Comparison of ENCODE assay signal across 9 cellular contexts in the genomic region with DNA sequence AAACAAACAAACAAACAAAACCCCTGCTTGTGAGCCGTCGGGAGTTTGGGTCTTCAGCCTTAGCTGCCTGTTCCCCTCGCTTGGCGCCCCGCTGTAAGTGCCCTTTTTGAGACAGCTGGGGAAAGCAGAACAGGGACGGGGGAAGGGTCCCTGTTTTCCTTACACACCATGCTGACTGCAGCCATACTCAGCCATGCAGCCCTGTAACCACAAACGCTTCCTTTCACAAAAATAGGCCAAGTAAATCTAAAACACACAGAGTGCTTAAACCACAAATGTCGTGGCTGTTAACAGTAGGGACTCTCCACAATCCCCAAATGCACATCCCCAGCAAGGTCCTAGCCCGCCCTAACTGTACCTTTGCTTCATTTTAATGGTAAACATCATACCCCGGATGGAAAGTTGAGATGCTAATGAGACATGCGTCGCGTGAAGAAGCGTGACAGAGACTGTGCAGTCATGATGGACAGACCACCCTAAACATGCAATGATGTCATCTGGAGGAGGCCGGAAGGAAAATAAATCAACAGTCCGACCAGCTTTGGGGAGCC.
DNase-seq lines count a peak whose midpoint lies in the region; ATAC-seq and TF ChIP-seq lines count a peak whose summit lies in the region.
"Had no signal": no experiment of that assay in that cellular context is flagged by ENCODE, and none has a peak within 500 bp of the region (broad histone marks: within the 10 kb centered on the region; RNA-seq: fewer than 3 reads in every experiment).

No MANE protein-coding gene starts in this region.

- H3K36me3 ChIP-seq in spleen = no peaks in the 10 kb centered on the region

- H3K4me1 Mint-ChIP-seq in IgD-negative memory B cell = peaks cover 8 to 11% (median 11%) of the 10 kb centered on the region in 3 donors

- WGBS in spleen, 5 donors = 11 to 37% (median 24%) methylated on average over 16 of the region's 16 CpGs

- H3K36me3 Mint-ChIP-seq in IgD-negative memory B cell = no peaks in the 10 kb centered on the region

- no peaks in the 10 kb centered on the region for H3K9me3 ChIP-seq in spleen

- peak overlapping the region; percentile 0 to 81 (median 58) for H3K27ac ChIP-seq in spleen

- H3K4me3 Mint-ChIP-seq in IgD-negative memory B cell = peak overlapping the region in 2 of 4 donors; percentile 0 to 13
- H3K4me3 Mint-ChIP-seq: HFFc6 had no signal

- ATAC-seq in GM18517 (IDR thresholded peaks at IDR 0.05; ENCODE audit: unreplicated experiment) = peak; percentile 56
- no peak for ATAC-seq in GM21526 (IDR thresholded peaks at IDR 0.05; ENCODE audit: low FRiP score, unreplicated experiment)

- H3K4me3 ChIP-seq in spleen = peak overlapping the region in 1 of 8 donors; percentile 32

- H3K9me3 Mint-ChIP-seq in IgD-negative memory B cell = peaks cover 0 to 3% (median 0%) of the 10 kb centered on the region in 3 donors
- H3K9me3 Mint-ChIP-seq: HFFc6 had no signal

- TF ChIP-seq POLR2A in spleen (IDR thresholded peaks at IDR 0.05) = no peak

- TF ChIP-seq CTCF in spleen (IDR thresholded peaks at IDR 0.05 in 8 of 11, conservative IDR thresholded peaks at IDR 0.05 in 3 of 11) = no peak

- H3K27me3 Mint-ChIP-seq in IgD-negative memory B cell = peaks cover 21% of the 10 kb centered on the region

- intact Hi-C loops in spleen (cut with DNase I; ENCODE audit: low total_unique reads) = no loop called here

- peaks cover 0 to 40% (median 23%) of the 10 kb centered on the region in 6 donors for H3K4me1 ChIP-seq in spleen

- H3K27me3 ChIP-seq in spleen (replicated peaks in 1 of 7) = peaks cover 0 to 29% (median 0%) of the 10 kb centered on the region in 7 donors

- peak overlapping the region in 2 of 3 donors; percentile 57 to 93 for H3K27ac Mint-ChIP-seq in IgD-negative memory B cell
- H3K27ac Mint-ChIP-seq: HFFc6 had no signal

- DNase-seq in activated CD8-positive, alpha-beta memory T cell treated with anti-CD3 and anti-CD28 coated beads, Interleukin-2, amount 50 U/mL, for 48 hours = peak; percentile 61
- DNase-seq in spleen (no peak), DMS 273 treated with DMSO at 0.1 percent for 48 hours (lab: John Stamatoyannopoulos, UW) (no peak), NCI-H69 (lab: John Stamatoyannopoulos, UW) (no peak), ureter (ENCODE audit: low spot score) (no peak)
- DNase-seq: HFFc6 had no signal
